In the genomic region with DNA sequence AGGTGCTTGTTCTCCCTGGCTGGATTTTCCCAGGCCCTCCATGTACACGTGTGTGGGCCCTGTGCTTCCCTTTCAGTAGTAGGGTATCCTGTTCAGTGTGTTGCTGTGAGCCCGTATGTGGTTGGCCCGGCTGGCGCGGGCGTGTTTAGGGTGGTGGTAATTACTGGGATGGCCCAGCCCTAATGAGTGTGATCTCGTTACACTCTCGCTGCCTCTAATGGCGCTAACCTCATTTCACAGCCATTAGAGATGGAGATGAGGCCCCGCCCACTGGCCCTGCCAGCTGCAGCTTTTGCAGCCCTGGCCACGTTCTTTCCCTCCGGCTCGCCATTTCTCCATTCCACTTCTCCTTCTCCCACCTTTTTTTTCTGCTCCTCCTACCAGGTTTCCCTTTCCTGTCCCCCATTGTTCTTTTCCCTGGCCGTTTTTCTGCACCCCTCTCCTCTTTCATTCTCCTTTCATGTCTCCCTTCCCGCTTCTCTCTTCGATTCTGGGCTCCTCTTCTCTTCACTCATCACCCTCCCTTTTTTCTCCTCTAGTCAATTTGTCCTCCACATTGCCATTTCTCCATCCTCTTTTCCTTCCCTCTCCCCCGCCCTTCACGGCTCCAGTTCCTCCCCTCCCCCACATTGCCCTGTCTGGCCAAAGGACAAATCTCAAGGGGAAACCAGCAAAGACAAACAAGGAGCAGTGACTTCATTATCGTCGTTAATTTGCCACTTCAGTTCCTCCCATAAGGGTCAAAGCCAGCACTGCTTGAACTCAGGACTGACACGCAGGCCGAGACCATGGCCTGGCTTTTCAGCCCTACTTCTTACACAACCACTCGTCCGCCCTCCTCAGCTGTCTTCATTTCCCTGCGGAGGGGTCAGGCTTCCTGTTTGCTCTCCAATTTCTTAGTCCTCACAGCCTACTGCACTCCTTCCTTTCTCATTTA, we compare ENCODE assay signal across 1 cellular context.
TF ChIP-seq lines count a peak whose summit lies in the region.

No MANE protein-coding gene starts in this region.

TF ChIP-seq in K562, 482 proteins besides CTCF, POLR2A, EP300 and RAD21:
- TF ChIP-seq, protein P1, sequence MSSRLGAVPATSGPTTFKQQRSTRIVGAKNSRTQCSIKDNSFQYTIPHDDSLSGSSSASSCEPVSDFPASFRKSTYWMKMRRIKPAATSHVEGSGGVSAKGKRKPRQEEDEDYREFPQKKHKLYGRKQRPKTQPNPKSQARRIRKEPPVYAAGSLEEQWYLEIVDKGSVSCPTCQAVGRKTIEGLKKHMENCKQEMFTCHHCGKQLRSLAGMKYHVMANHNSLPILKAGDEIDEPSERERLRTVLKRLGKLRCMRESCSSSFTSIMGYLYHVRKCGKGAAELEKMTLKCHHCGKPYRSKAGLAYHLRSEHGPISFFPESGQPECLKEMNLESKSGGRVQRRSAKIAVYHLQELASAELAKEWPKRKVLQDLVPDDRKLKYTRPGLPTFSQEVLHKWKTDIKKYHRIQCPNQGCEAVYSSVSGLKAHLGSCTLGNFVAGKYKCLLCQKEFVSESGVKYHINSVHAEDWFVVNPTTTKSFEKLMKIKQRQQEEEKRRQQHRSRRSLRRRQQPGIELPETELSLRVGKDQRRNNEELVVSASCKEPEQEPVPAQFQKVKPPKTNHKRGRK (tag; IDR thresholded peaks at IDR 0.05), result 0 out of 2 replicates have a peak, but pooled peaks have one; percentile 23
- peak in 1 of 3 experiments; percentile 26 for TF ChIP-seq YY1 (IDR thresholded peaks at IDR 0.05; ENCODE audit: borderline replicate concordance in 1 of 3, control insufficient read depth in 1 of 3, extremely low read depth in 1 of 3, insufficient read depth in 3 of 3, insufficient read length in 1 of 3, insufficient replicate concordance in 2 of 3, low read depth in 1 of 3, low read length in 2 of 3)
- no peak for TF ChIP-seq SMAD4 (CRISPR knock-in tag; conservative IDR thresholded peaks at IDR 0.05)
